ENCODE assay signal across 8 cellular contexts in genomic region chr17:45431531-45432404, GRCh38. TPM values are rescaled to one million over a fixed set of nuclear protein-coding genes. Genes with fewer than 3 reads are reported as not detected.
DNase-seq lines count a peak whose midpoint lies in the region; ATAC-seq and TF ChIP-seq lines count a peak whose summit lies in the region.

No MANE protein-coding gene starts in this region.

- no peak for DNase-seq in AG04450 (ENCODE audit: low read depth, low spot score)
- DNase-seq in HS-27A (ENCODE audit: low read depth) = peak; percentile 31
- DNase-seq in OCI-M1 (lab: John Stamatoyannopoulos, UW) = peak; percentile 79
- DNase-seq in activated T-cell treated with anti-CD3 and anti-CD28 coated beads for 48 hours (ENCODE audit: low read depth) = peak; percentile 75
- DNase-seq in esophagus muscularis mucosa (ENCODE audit: extremely low spot score) = no peak
- peak; percentile 86 for DNase-seq in natural killer cell treated with Interleukin-12 subunit alpha and Interleukin-12 subunit beta and Interleukin-15 and Interleukin-18, amount 100 ng/mL, for 72 hours (ENCODE audit: low spot score)

- TF ChIP-seq POLR2A in esophagus muscularis mucosa (IDR thresholded peaks at IDR 0.05; ENCODE audit: low read depth) = no peak

- no peak for TF ChIP-seq EP300 in esophagus muscularis mucosa (IDR thresholded peaks at IDR 0.05)

- H3K36me3 ChIP-seq in esophagus muscularis mucosa (peaks cover 2 to 32% (median 22%) of the 10 kb centered on the region in 4 donors), subcutaneous abdominal adipose tissue (ENCODE audit: control insufficient read depth in 5 of 5, insufficient read depth in 5 of 5, low read length in 5 of 5) (peaks cover 0 to 20% (median 16%) of the 10 kb centered on the region in 5 donors)

- peaks cover 17 to 25% of the 10 kb centered on the region in 2 donors for H3K4me1 Mint-ChIP-seq in natural killer cell treated with Interleukin-12 subunit alpha and Interleukin-12 subunit beta and Interleukin-15 and Interleukin-18, amount 100 ng/mL, for 72 hours (ENCODE audit: low read depth in 2 of 2)

- H3K9me3 ChIP-seq in AG04450 (ENCODE audit: control insufficient read depth, insufficient read depth, low read length) (no peaks in the 10 kb centered on the region; the same call in 1 of the 2 replicates), esophagus muscularis mucosa (no peaks in the 10 kb centered on the region), subcutaneous abdominal adipose tissue (ENCODE audit: control insufficient read depth in 5 of 5, low read length in 5 of 5) (no peaks in the 10 kb centered on the region)

- intact Hi-C loops in esophagus muscularis mucosa (cut with DNase I) = no loop called here

- ATAC-seq in GM19023 (IDR thresholded peaks at IDR 0.05; ENCODE audit: unreplicated experiment) = peak; percentile 67
- ATAC-seq in natural killer cell treated with Interleukin-12 subunit alpha and Interleukin-12 subunit beta and Interleukin-15 and Interleukin-18, amount 100 ng/mL, for 72 hours = peak; percentile 80 to 83

- no peaks in the 10 kb centered on the region for H3K9me3 Mint-ChIP-seq in natural killer cell treated with Interleukin-12 subunit alpha and Interleukin-12 subunit beta and Interleukin-15 and Interleukin-18, amount 100 ng/mL, for 72 hours

- H3K27ac ChIP-seq in AG04450 (ENCODE audit: low read depth, low read length) (no peak overlapping the region), esophagus muscularis mucosa (replicated peaks in 1 of 4) (peak overlapping the region; percentile 60 to 77 (median 69)), subcutaneous abdominal adipose tissue (ENCODE audit: low read depth, low read length) (peak overlapping the region; percentile 23)

- TF ChIP-seq CTCF in AG04450 (IDR thresholded peaks at IDR 0.05; ENCODE audit: low read depth, low read length) (no peak), esophagus muscularis mucosa (IDR thresholded peaks at IDR 0.05) (no peak)

- H3K4me1 ChIP-seq in esophagus muscularis mucosa (peaks cover 45 to 61% (median 58%) of the 10 kb centered on the region in 4 donors), subcutaneous abdominal adipose tissue (ENCODE audit: control insufficient read depth in 5 of 5, insufficient read depth in 5 of 5, low read length in 5 of 5) (peaks cover 0 to 48% (median 44%) of the 10 kb centered on the region in 5 donors)

- H3K36me3 Mint-ChIP-seq in natural killer cell treated with Interleukin-12 subunit alpha and Interleukin-12 subunit beta and Interleukin-15 and Interleukin-18, amount 100 ng/mL, for 72 hours = no peaks in the 10 kb centered on the region

- POLR2A ChIA-PET in AG04450 (lab: Yijun Ruan, JAX) = no interaction called here

- H3K27ac Mint-ChIP-seq in natural killer cell treated with Interleukin-12 subunit alpha and Interleukin-12 subunit beta and Interleukin-15 and Interleukin-18, amount 100 ng/mL, for 72 hours = peak overlapping the region in 1 of 2 donors; percentile 70

- H3K4me3 Mint-ChIP-seq in natural killer cell treated with Interleukin-12 subunit alpha and Interleukin-12 subunit beta and Interleukin-15 and Interleukin-18, amount 100 ng/mL, for 72 hours = peak overlapping the region; percentile 85

- no peaks in the 10 kb centered on the region for H3K27me3 Mint-ChIP-seq in natural killer cell treated with Interleukin-12 subunit alpha and Interleukin-12 subunit beta and Interleukin-15 and Interleukin-18, amount 100 ng/mL, for 72 hours

- H3K27me3 ChIP-seq in AG04450 (ENCODE audit: control insufficient read depth, insufficient read depth, low read length) (peaks cover 43% of the 10 kb centered on the region), esophagus muscularis mucosa (peaks cover 4 to 69% (median 27%) of the 10 kb centered on the region in 4 donors), subcutaneous abdominal adipose tissue (ENCODE audit: control insufficient read depth in 5 of 5, insufficient read depth in 4 of 5, low read length in 5 of 5) (peaks cover 0 to 16% (median 0%) of the 10 kb centered on the region in 5 donors)

- 2% methylated on average over 24 of the region's 64 CpGs for whole genome bisulfite sequencing in esophagus muscularis mucosa

- H3K9ac ChIP-seq in subcutaneous abdominal adipose tissue (ENCODE audit: low read length in 5 of 5) = peak overlapping the region in 4 of 5 donors; percentile 60 to 71 (median 69)

- CTCF ChIA-PET in AG04450 (lab: Charles Lee) = no interaction called here

- H3K4me3 ChIP-seq in AG04450 (ENCODE audit: low read depth, low read length) = peak overlapping the region; percentile 46
- peak overlapping the region; percentile 47 to 66 (median 56) for H3K4me3 ChIP-seq in esophagus muscularis mucosa
- peak overlapping the region; percentile 22 to 80 (median 70) for H3K4me3 ChIP-seq in subcutaneous abdominal adipose tissue (ENCODE audit: low read depth in 1 of 5, low read length in 5 of 5)

RNA-seq across cellular contexts. Expression of gene ARHGAP27, which starts 0.9 kb away (rescaled TPM):
- 0.48 and 0.64 TPM in 2 replicates for polyA plus RNA-seq in AG04450 (2011; rRNA removed)
- 0.70 and 0.74 TPM in 2 replicates for polyA minus RNA-seq in AG04450 (2011; rRNA and poly(A)+ RNA removed)
- 10 to 100 TPM; 11.2 to 15.0 (median 12.9) TPM for total RNA-seq in esophagus muscularis mucosa
- total RNA-seq in natural killer cell treated with Interleukin-12 subunit alpha and Interleukin-12 subunit beta and Interleukin-15 and Interleukin-18, amount 100 ng/mL, for 72 hours = 100 to 1,000 TPM in 1 of 2 donors, 10 to 100 TPM in 1; 79.1 to 102 TPM

RNA-seq across cellular contexts. Expression of gene PLEKHM1, which starts 58.8 kb away (rescaled TPM):
- 18.2 and 18.4 TPM in 2 replicates for polyA plus RNA-seq in AG04450 (2011; rRNA removed)
- 58.5 and 79.9 TPM in 2 replicates for polyA minus RNA-seq in AG04450 (2011; rRNA and poly(A)+ RNA removed)
- total RNA-seq in esophagus muscularis mucosa = 10 to 100 TPM; 28.5 to 38.0 (median 36.0) TPM
- 10 to 100 TPM; 63.1 to 68.1 TPM for total RNA-seq in natural killer cell treated with Interleukin-12 subunit alpha and Interleukin-12 subunit beta and Interleukin-15 and Interleukin-18, amount 100 ng/mL, for 72 hours

Comparison
In these comparisons a context has a peak if more than half of its experiments do, and no peak if none do; other contexts are left out.
1. DNase-seq: peak in HS-27A (single experiment), OCI-M1 (single experiment), activated T-cell treated with anti-CD3 and anti-CD28 coated beads for 48 hours (single experiment) and natural killer cell treated with Interleukin-12 subunit alpha and Interleukin-12 subunit beta and Interleukin-15 and Interleukin-18, amount 100 ng/mL, for 72 hours (single experiment); none in AG04450 (single experiment) and esophagus muscularis mucosa (single experiment).
2. RNA of gene ARHGAP27, which starts 0.9 kb away (total RNA-seq): 79.1 to 102 TPM in natural killer cell treated with Interleukin-12 subunit alpha and Interleukin-12 subunit beta and Interleukin-15 and Interleukin-18, amount 100 ng/mL, for 72 hours; 11.2 to 15.0 TPM in esophagus muscularis mucosa; every median in the first group is over 4 times any median in the second.
3. Peak in every context shown above with its lines, with median percentiles within 50 percentile points of each other: H3K4me3 ChIP-seq.